8 cellular contexts compared by ENCODE assay signal in the genomic region with DNA sequence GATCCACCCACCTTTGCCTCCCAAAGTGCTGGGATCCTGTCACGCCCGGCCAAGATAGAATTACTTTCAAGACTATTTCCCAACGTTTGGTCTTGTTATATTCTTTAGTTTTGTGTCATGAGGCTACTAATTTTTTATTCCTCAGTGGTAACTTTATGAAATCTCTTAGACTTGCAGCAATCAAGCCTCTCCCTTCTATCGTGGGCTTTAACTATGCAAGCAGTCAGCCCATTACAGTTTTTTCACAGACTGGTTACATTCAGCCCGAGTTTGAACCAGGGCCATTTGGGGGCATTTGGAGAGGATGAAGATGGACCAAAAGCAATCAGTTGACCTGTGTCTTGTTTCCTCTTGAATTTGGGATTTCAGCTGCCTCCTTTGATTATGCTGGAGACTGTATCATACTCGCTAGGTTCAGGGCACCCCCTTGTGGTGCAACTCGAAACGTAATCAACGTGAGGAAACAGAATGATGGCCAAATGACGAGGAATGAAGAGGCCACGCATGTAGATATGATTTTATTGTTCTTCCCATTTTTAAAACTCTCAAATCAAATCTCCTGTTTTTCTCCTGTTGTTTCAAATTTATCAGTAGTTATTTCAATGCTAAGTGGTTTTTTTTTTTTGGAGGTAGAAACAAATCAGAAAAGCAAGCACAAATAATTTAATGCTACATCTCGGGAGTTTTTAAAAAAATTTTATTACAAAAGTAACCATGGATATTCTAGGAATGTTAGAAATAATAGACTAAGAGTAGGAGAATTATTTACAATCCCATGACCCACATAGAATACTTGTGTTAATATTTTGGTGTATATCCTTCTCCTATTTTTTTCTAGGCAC.
A peak's percentile ranks its signal among the peaks of the same experiment; 100 is the strongest.
DNase-seq lines count a peak whose midpoint lies in the region; ATAC-seq and TF ChIP-seq lines count a peak whose summit lies in the region.

No MANE protein-coding gene starts in this region.

- peaks cover 8% of the 10 kb centered on the region for H3K27me3 Mint-ChIP-seq in activated T-cell treated with anti-CD3 and anti-CD28 coated beads, Interleukin-2, amount 50 U/mL, for 24 hours
- no peaks in the 10 kb centered on the region for H3K27me3 Mint-ChIP-seq in activated CD8-positive, alpha-beta T cell treated with anti-CD3 and anti-CD28 coated beads, Interleukin-2, amount 10 ng/mL, durations not matched to agents 7 days and 5 days (ENCODE audit: low read depth)

- POLR2A ChIA-PET in activated CD8-positive, alpha-beta T cell treated with anti-CD3 and anti-CD28 coated beads, Interleukin-2, amount 10 ng/mL, durations not matched to agents 7 days and 5 days (lab: Charles Lee) = no interaction called here

- TF ChIP-seq CTCF in prostate gland (IDR thresholded peaks at IDR 0.05) = peak; percentile 17 to 81 (median 73)

- TF ChIP-seq POLR2A in prostate gland (IDR thresholded peaks at IDR 0.05) = no peak

- no peaks in the 10 kb centered on the region for H3K9me3 Mint-ChIP-seq in activated T-cell treated with anti-CD3 and anti-CD28 coated beads, Interleukin-2, amount 50 U/mL, for 24 hours
- no peaks in the 10 kb centered on the region for H3K9me3 Mint-ChIP-seq in activated CD8-positive, alpha-beta T cell treated with anti-CD3 and anti-CD28 coated beads, Interleukin-2, amount 10 ng/mL, durations not matched to agents 7 days and 5 days (ENCODE audit: insufficient read depth)

- no peak overlapping the region for H3K27ac Mint-ChIP-seq in activated T-cell treated with anti-CD3 and anti-CD28 coated beads, Interleukin-2, amount 50 U/mL, for 24 hours
- no peak overlapping the region for H3K27ac Mint-ChIP-seq in activated CD8-positive, alpha-beta T cell treated with anti-CD3 and anti-CD28 coated beads, Interleukin-2, amount 10 ng/mL, durations not matched to agents 7 days and 5 days

- H3K4me3 ChIP-seq in prostate gland = no peak overlapping the region

- no peaks in the 10 kb centered on the region for H3K36me3 Mint-ChIP-seq in activated T-cell treated with anti-CD3 and anti-CD28 coated beads, Interleukin-2, amount 50 U/mL, for 24 hours (ENCODE audit: low read depth)
- no peaks in the 10 kb centered on the region for H3K36me3 Mint-ChIP-seq in activated CD8-positive, alpha-beta T cell treated with anti-CD3 and anti-CD28 coated beads, Interleukin-2, amount 10 ng/mL, durations not matched to agents 7 days and 5 days (ENCODE audit: low read depth)

- ATAC-seq in HG02571 (IDR thresholded peaks at IDR 0.05; ENCODE audit: unreplicated experiment) = peak; percentile 87
- ATAC-seq in activated CD8-positive, alpha-beta T cell treated with anti-CD3 and anti-CD28 coated beads, Interleukin-2, amount 10 ng/mL, durations not matched to agents 7 days and 5 days = no peak
- no peak for ATAC-seq in HG03457 (IDR thresholded peaks at IDR 0.05; ENCODE audit: unreplicated experiment)

- H3K27ac ChIP-seq in prostate gland = peak overlapping the region in 1 of 2 donors; percentile 25

- H3K9me3 ChIP-seq in prostate gland = no peaks in the 10 kb centered on the region

- no peaks in the 10 kb centered on the region for H3K4me1 ChIP-seq in prostate gland (replicated peaks)

- H3K4me1 Mint-ChIP-seq in activated T-cell treated with anti-CD3 and anti-CD28 coated beads, Interleukin-2, amount 50 U/mL, for 24 hours (ENCODE audit: low read depth) = no peaks in the 10 kb centered on the region
- no peaks in the 10 kb centered on the region for H3K4me1 Mint-ChIP-seq in activated CD8-positive, alpha-beta T cell treated with anti-CD3 and anti-CD28 coated beads, Interleukin-2, amount 10 ng/mL, durations not matched to agents 7 days and 5 days (ENCODE audit: low read depth)

- CTCF ChIA-PET in activated CD8-positive, alpha-beta T cell treated with anti-CD3 and anti-CD28 coated beads, Interleukin-2, amount 10 ng/mL, durations not matched to agents 7 days and 5 days (lab: Charles Lee) = interaction anchor here (0.6 kb wide), 1 partner anchor 156 kb away, joined by 3 read pairs; no protein-coding TSS in a partner anchor

- DNase-seq in activated T-cell treated with anti-CD3 and anti-CD28 coated beads, Interleukin-2, amount 50 U/mL, for 24 hours = peak; percentile 43
- DNase-seq in activated T-cell treated with anti-CD3 and anti-CD28 coated beads, Interleukin-2, amount 50 U/mL, for 1 hour = no peak
- DNase-seq in NCI-H128 (lab: John Stamatoyannopoulos, UW; ENCODE audit: unreplicated experiment) = peak; percentile 5
- peak; percentile 37 for DNase-seq in activated CD8-positive, alpha-beta T cell treated with anti-CD3 and anti-CD28 coated beads, Interleukin-2, amount 10 ng/mL, durations not matched to agents 7 days and 5 days
- DNase-seq in glomerular visceral epithelial cell (ENCODE audit: extremely low spot score) = peak; percentile 65
- peak; percentile 78 for DNase-seq in prostate gland (ENCODE audit: low spot score)

- no peak overlapping the region for H3K4me3 Mint-ChIP-seq in activated T-cell treated with anti-CD3 and anti-CD28 coated beads, Interleukin-2, amount 50 U/mL, for 24 hours
- H3K4me3 Mint-ChIP-seq in activated CD8-positive, alpha-beta T cell treated with anti-CD3 and anti-CD28 coated beads, Interleukin-2, amount 10 ng/mL, durations not matched to agents 7 days and 5 days = no peak overlapping the region

- H3K27me3 ChIP-seq in prostate gland (replicated peaks; ENCODE audit: insufficient read depth) = no peaks in the 10 kb centered on the region

- intact Hi-C loops in prostate gland (cut with DNase I) = loop anchor here (2.0 to 5.0 kb wide), 2 partner anchors 153 to 366 kb away; a partner anchor contains a TSS

- 30% methylated on average over 12 of the region's 12 CpGs for WGBS in prostate gland

- no peaks in the 10 kb centered on the region for H3K36me3 ChIP-seq in prostate gland
